29 cellular contexts compared by ENCODE assay signal in the genomic region with DNA sequence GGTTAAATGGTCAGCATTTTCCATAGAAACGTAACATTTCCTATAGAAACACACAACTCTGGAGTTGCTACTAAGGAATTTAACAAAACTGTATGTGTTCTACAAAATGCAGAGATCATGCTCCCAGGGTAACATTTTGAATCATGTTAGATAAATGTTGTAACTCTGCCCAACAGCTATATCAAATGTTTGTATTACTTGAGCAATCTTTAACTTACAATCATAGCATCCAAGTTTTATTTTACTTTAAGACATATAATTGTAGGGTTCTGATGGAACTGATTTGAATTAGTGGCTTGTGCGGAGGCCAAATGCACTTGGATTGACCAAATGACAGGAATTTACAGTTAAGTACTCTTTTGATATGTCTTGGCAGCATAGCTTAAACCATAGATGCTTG.
"Had no signal": no experiment of that assay in that cellular context is flagged by ENCODE, and none has a peak within 500 bp of the region (broad histone marks: within the 10 kb centered on the region; RNA-seq: fewer than 3 reads in every experiment).

No MANE protein-coding gene starts in this region.

- DNase-seq: hippocampal formation; kidney glomerular epithelial cell; left cardiac atrium; left lung; lower lobe of right lung; mammary epithelial cell; mesenchymal stem cell; naive B cell; natural killer cell; nephron progenitor cell; pancreas; posterior cingulate gyrus; retina; right cardiac atrium; stimulated activated CD4-positive, alpha-beta T cell treated with anti-CD3 and anti-CD28 coated beads, Interleukin-12 subunit alpha, Interleukin-12 subunit beta, amount 100 ng/mL, for 4 hours; stimulated activated CD4-positive, alpha-beta T cell treated with anti-CD3 and anti-CD28 coated beads, Interleukin-15, amount 100 ng/mL, for 24 hours; stimulated activated CD4-positive, alpha-beta T cell treated with anti-CD3 and anti-CD28 coated beads, Interleukin-2, amount 100 ng/mL, for 24 hours; stimulated activated CD4-positive, alpha-beta T cell treated with anti-CD3 and anti-CD28 coated beads, Interleukin-4, amount 100 ng/mL, for 1 hour; stimulated activated naive B cell treated with anti-CD40 and anti-IgM and Interleukin-4, amounts not matched to agents 10 μg/mL and 1 μg/mL and 100 μg/mL, for 72 hours; stimulated activated naive CD8-positive, alpha-beta T cell treated with anti-CD3 and anti-CD28 coated beads, Interleukin-15, Interleukin-2, amounts not matched to agents 100 U/mL and 50 U/mL, for 24 hours; stomach; testis; thyroid gland; transverse colon; upper lobe of left lung had no signal

- ATAC-seq: left cardiac atrium; left lung; lower lobe of right lung; natural killer cell; pancreas; right cardiac atrium; sciatic nerve; stimulated activated naive B cell treated with anti-CD40 and anti-IgM and Interleukin-4, amounts not matched to agents 10 μg/mL and 1 μg/mL and 100 μg/mL, for 72 hours; stimulated activated naive CD8-positive, alpha-beta T cell treated with anti-CD3 and anti-CD28 coated beads, Interleukin-15, Interleukin-2, amounts not matched to agents 100 U/mL and 50 U/mL, for 24 hours had no signal

- H3K4me1 ChIP-seq: left lung, lower lobe of right lung, pancreas, prostate gland, stomach, testis, thyroid gland, transverse colon, upper lobe of left lung, vagina had no signal

- H3K36me3 ChIP-seq: left lung, lower lobe of right lung, pancreas, prostate gland, thyroid gland, transverse colon, vagina had no signal

- H3K4me3 ChIP-seq: left lung, lower lobe of right lung, pancreas, prostate gland, skin epidermis, stomach, testis, thyroid gland, transverse colon, upper lobe of left lung, vagina had no signal

- H3K9me3 ChIP-seq: left lung, lower lobe of right lung, pancreas, prostate gland, stomach, testis, thyroid gland, transverse colon, upper lobe of left lung, vagina had no signal
